Comparison of ENCODE assay signal across 19 cellular contexts in genomic region chr22:46594947-46595298, GRCh38.
"Had no signal": no experiment of that assay in that cellular context is flagged by ENCODE, and none has a peak within 500 bp of the region (broad histone marks: within the 10 kb centered on the region; RNA-seq: fewer than 3 reads in every experiment).

No MANE protein-coding gene starts in this region.

- DNase-seq: activated CD4-positive, alpha-beta T cell treated with anti-CD3 and anti-CD28 coated beads for 1 hour; activated CD8-positive, alpha-beta memory T cell treated with anti-CD3 and anti-CD28 coated beads for 24 hours; activated effector memory CD4-positive, alpha-beta T cell treated with anti-CD3 and anti-CD28 coated beads, Interleukin-2, amount 50 U/mL, for 16 hours; activated naive CD4-positive, alpha-beta T cell treated with anti-CD3 and anti-CD28 coated beads, Interleukin-2, amount 50 U/mL, for 16 hours; activated T-cell treated with anti-CD3 and anti-CD28 coated beads, Interleukin-2, amount 50 U/mL, for 72 hours; cortex of kidney; effector CD4-positive, alpha-beta T cell; gastrocnemius medialis; head of caudate nucleus; kidney glomerular epithelial cell; mesendoderm; natural killer cell; nucleus accumbens; stomach; T-helper 1 cell; T1000; testis had no signal

- H3K27me3 ChIP-seq: gastrocnemius medialis, stomach, testis, upper lobe of left lung had no signal

- H3K9me3 ChIP-seq: gastrocnemius medialis, stomach, testis, upper lobe of left lung had no signal

- H3K27ac ChIP-seq: testis had no signal

- H3K36me3 ChIP-seq: gastrocnemius medialis, stomach, upper lobe of left lung had no signal

- ATAC-seq: activated T-cell treated with anti-CD3 and anti-CD28 coated beads, Interleukin-2, amount 50 U/mL, for 72 hours; esophagus mucosa; natural killer cell had no signal

- H3K4me3 ChIP-seq: gastrocnemius medialis, stomach, testis, upper lobe of left lung had no signal
